12 cellular contexts compared by ENCODE assay signal in the genomic region with DNA sequence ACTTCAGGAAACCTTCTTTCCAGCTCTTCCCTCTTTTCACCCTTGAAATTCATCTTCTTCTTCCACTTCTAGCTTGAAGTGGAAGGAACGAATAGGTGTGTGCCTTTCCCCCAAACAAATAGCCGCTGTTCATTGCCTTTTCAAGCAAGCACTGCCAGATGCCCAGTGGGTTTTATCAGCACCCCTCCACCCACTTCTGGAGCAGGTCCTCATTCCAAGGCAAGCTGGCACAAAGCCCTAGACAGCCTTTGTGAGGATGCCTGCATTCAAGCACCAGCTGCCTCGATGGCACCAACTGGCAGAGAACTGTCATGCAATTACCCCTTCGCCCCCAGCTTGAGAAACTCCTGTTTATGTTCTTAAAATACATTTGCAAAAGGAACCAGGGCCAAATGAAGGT. TPM values are rescaled to one million over a fixed set of nuclear protein-coding genes. Genes with fewer than 3 reads are reported as not detected.
DNase-seq lines count a peak whose midpoint lies in the region; ATAC-seq and TF ChIP-seq lines count a peak whose summit lies in the region.
"Had no signal": no experiment of that assay in that cellular context is flagged by ENCODE, and none has a peak within 500 bp of the region (broad histone marks: within the 10 kb centered on the region; RNA-seq: fewer than 3 reads in every experiment).

No MANE protein-coding gene starts in this region.

- peaks cover 54% of the 10 kb centered on the region for H3K4me1 Mint-ChIP-seq in central memory CD8-positive, alpha-beta T cell

- H3K27me3 ChIP-seq in left ventricle myocardium inferior (ENCODE audit: low read depth) (no peaks in the 10 kb centered on the region), right atrium auricular region (no peaks in the 10 kb centered on the region), OCI-LY1 (ENCODE audit: insufficient read depth, low read length) (no peaks in the 10 kb centered on the region)
- H3K27me3 ChIP-seq: breast epithelium, transverse colon had no signal

- H3K4me3 ChIP-seq in left ventricle myocardium inferior (no peak overlapping the region), right atrium auricular region (no peak overlapping the region), OCI-LY1 (ENCODE audit: low read depth, low read length, poor library complexity, severe bottlenecking) (peak overlapping the region; percentile 19)
- H3K4me3 ChIP-seq: breast epithelium, transverse colon had no signal

- peak overlapping the region; percentile 17 for H3K27ac Mint-ChIP-seq in central memory CD8-positive, alpha-beta T cell (ENCODE audit: low read depth)

- H3K9ac ChIP-seq in OCI-LY1 (ENCODE audit: low read length), result peak overlapping the region; percentile 4; the same call in 1 of the 2 replicates

- no peaks in the 10 kb centered on the region for H3K36me3 ChIP-seq in left ventricle myocardium inferior
- no peaks in the 10 kb centered on the region for H3K36me3 ChIP-seq in right atrium auricular region
- H3K36me3 ChIP-seq in OCI-LY1 (ENCODE audit: insufficient read depth, low read length), result peaks cover 30% of the 10 kb centered on the region
- H3K36me3 ChIP-seq: breast epithelium, transverse colon had no signal

- H3K27ac ChIP-seq in left ventricle myocardium inferior (replicated peaks) (peak overlapping the region; percentile 41), right atrium auricular region (no peak overlapping the region), OCI-LY1 (ENCODE audit: low read depth, low read length, poor library complexity, severe bottlenecking) (peak overlapping the region; percentile 89), temporal lobe (ENCODE audit: low read depth, low read length) (peak overlapping the region; percentile 70)
- H3K27ac ChIP-seq: breast epithelium, transverse colon had no signal

- H3K27me3 Mint-ChIP-seq in central memory CD8-positive, alpha-beta T cell, result no peaks in the 10 kb centered on the region

- no peak overlapping the region for H2AFZ ChIP-seq in OCI-LY1 (ENCODE audit: low read length)

- H3F3A ChIP-seq in OCI-LY1 (ENCODE audit: insufficient read depth, low read length), result 0 out of 2 replicates have a peak, but pooled peaks cover 4% of the 10 kb centered on the region

- no peaks in the 10 kb centered on the region for H4K20me1 ChIP-seq in OCI-LY1 (ENCODE audit: insufficient read depth, low read length)

- H3K36me3 Mint-ChIP-seq in central memory CD8-positive, alpha-beta T cell (ENCODE audit: insufficient read depth), result peaks cover 10% of the 10 kb centered on the region

- no peaks in the 10 kb centered on the region for H3K9me2 ChIP-seq in OCI-LY1 (ENCODE audit: low read depth, low read length)

- peaks cover 54% of the 10 kb centered on the region for H3K4me1 ChIP-seq in left ventricle myocardium inferior
- H3K4me1 ChIP-seq in right atrium auricular region, result peaks cover 0 to 42% of the 10 kb centered on the region in 2 donors
- peaks cover 84% of the 10 kb centered on the region for H3K4me1 ChIP-seq in OCI-LY1 (ENCODE audit: insufficient read depth, low read length, severe bottlenecking)
- H3K4me1 ChIP-seq: breast epithelium had no signal

- H3K9me3 ChIP-seq in left ventricle myocardium inferior (replicated peaks), result no peaks in the 10 kb centered on the region
- no peaks in the 10 kb centered on the region for H3K9me3 ChIP-seq in right atrium auricular region
- no peaks in the 10 kb centered on the region for H3K9me3 ChIP-seq in OCI-LY1 (ENCODE audit: low read length)
- H3K9me3 ChIP-seq: breast epithelium, transverse colon had no signal

- peak overlapping the region; percentile 79 for H3K4me2 ChIP-seq in OCI-LY1 (ENCODE audit: low read length)

- ATAC-seq in central memory CD8-positive, alpha-beta T cell (replicated peaks; ENCODE audit: extremely low read depth, poor library complexity, severe bottlenecking), result no peak
- ATAC-seq in HG03571 (IDR thresholded peaks at IDR 0.05; ENCODE audit: unreplicated experiment) (no peak), HG03565 (IDR thresholded peaks at IDR 0.05; ENCODE audit: unreplicated experiment) (no peak)

- H3K4me3 Mint-ChIP-seq in central memory CD8-positive, alpha-beta T cell, result peak overlapping the region; percentile 80

- DNase-seq in left ventricle myocardium inferior (no peak), right atrium auricular region (ENCODE audit: low spot score) (no peak), islet precursor cell (no peak)
- no peak for DNase-seq in central memory CD8-positive, alpha-beta T cell (ENCODE audit: low spot score in 2 of 2)
- DNase-seq: midbrain, NCI-H2029 treated with DMSO at 0.1 percent for 48 hours, transverse colon had no signal

- peaks cover 74% of the 10 kb centered on the region for H3K79me2 ChIP-seq in OCI-LY1 (ENCODE audit: insufficient read depth, low read length)

- intact Hi-C loops in left ventricle myocardium inferior (cut with micrococcal nuclease), result no loop called here

- H3K9me3 Mint-ChIP-seq in central memory CD8-positive, alpha-beta T cell, result no peaks in the 10 kb centered on the region

- TF ChIP-seq CTCF in left ventricle myocardium inferior (IDR thresholded peaks at IDR 0.05; ENCODE audit: borderline replicate concordance), result no peak
- no peak for TF ChIP-seq CTCF in right atrium auricular region (IDR thresholded peaks at IDR 0.05)
- no peak for TF ChIP-seq CTCF in OCI-LY1 (IDR thresholded peaks at IDR 0.05; ENCODE audit: low read length)

RNA-seq across cellular contexts. Expression of gene SERINC5, which starts 36.5 kb away (rescaled TPM):
- total RNA-seq in left ventricle myocardium inferior (12.2 TPM), right atrium auricular region (10 to 100 TPM in 1 of 2 donors, 1 to 10 TPM in 1; 9.2 to 11.0 TPM), temporal lobe (45.2 TPM)

Comparison
In these comparisons a context has a peak if more than half of its experiments do, and no peak if none do; other contexts are left out.
1. H3K27ac ChIP-seq: peak in left ventricle myocardium inferior (single experiment), OCI-LY1 (single experiment) and temporal lobe (single experiment); none in right atrium auricular region (0 of 2).